1 cellular context compared by ENCODE assay signal in genomic region chr11:64341851-64342791, GRCh38.
TF ChIP-seq lines count a peak whose summit lies in the region.

No MANE protein-coding gene starts in this region.

TF ChIP-seq in K562, 482 proteins besides CTCF, POLR2A, EP300 and RAD21 (continued from another document and continues in another):
- TF ChIP-seq XRCC4 (IDR thresholded peaks at IDR 0.05; ENCODE audit: extremely low read depth, insufficient read depth, insufficient read length) (no peak), THAP12 (CRISPR knock-in tag; IDR thresholded peaks at IDR 0.05) (peak; percentile 87), BCLAF1 (IDR thresholded peaks at IDR 0.05; ENCODE audit: borderline replicate concordance in 1 of 2, control insufficient read depth in 1 of 2, low read depth in 2 of 2, low read length in 1 of 2) (no peak), ZNF239 (CRISPR knock-in tag; IDR thresholded peaks at IDR 0.05) (no peak), ATF1 (CRISPR knock-in tag; IDR thresholded peaks at IDR 0.05) (no peak), ATF1 (tag; IDR thresholded peaks at IDR 0.05) (0 out of 2 replicates have a peak, but pooled peaks have one; percentile 37), ZFP36 (IDR thresholded peaks at IDR 0.05; ENCODE audit: low read depth, low read length, partially characterized antibody) (peak; percentile 12), MLLT1 (IDR thresholded peaks at IDR 0.05) (peak in 1 of 2 experiments; percentile 74; a peak in 2 of 4 replicates), UBTF (IDR thresholded peaks at IDR 0.05; ENCODE audit: borderline replicate concordance in 1 of 2, low read depth in 2 of 2, low read length in 2 of 2) (peak; percentile 92 to 99), L3MBTL2 (IDR thresholded peaks at IDR 0.05) (peak; percentile 90), RBM22 (IDR thresholded peaks at IDR 0.05; ENCODE audit: low read depth, low read length, poor library complexity, severe bottlenecking) (no peak), DPF2 (IDR thresholded peaks at IDR 0.05) (0 out of 2 replicates have a peak, but pooled peaks have one; percentile 32), HES1 (IDR thresholded peaks at IDR 0.05; ENCODE audit: low read depth) (no peak), TEAD1 (CRISPR knock-in tag; IDR thresholded peaks at IDR 0.05) (0 out of 4 replicates have a peak, but pooled peaks of 1 of the 2 experiments have one; percentile 46), GABPB1 (CRISPR knock-in tag; IDR thresholded peaks at IDR 0.05) (peak; percentile 58; the same call in 1 of the 2 replicates), SMARCA5 (IDR thresholded peaks at IDR 0.05) (no peak), ARID4B (CRISPR knock-in tag; IDR thresholded peaks at IDR 0.05) (peak; percentile 93), ID3 (CRISPR knock-in tag; IDR thresholded peaks at IDR 0.05) (no peak), ID3 (tag; IDR thresholded peaks at IDR 0.05) (peak; percentile 60; the same call in 1 of the 2 replicates), HNRNPK (IDR thresholded peaks at IDR 0.05; ENCODE audit: low read depth, low read length, poor library complexity, severe bottlenecking) (peak; percentile 87), ETS1 (conservative IDR thresholded peaks at IDR 0.05; ENCODE audit: control insufficient read depth, low read depth, low read length) (no peak), PHF21A (IDR thresholded peaks at IDR 0.05; ENCODE audit: borderline replicate concordance, low read depth) (peak; percentile 77; the same call in 1 of the 2 replicates), STAT6 (CRISPR knock-in tag; IDR thresholded peaks at IDR 0.05) (0 out of 2 replicates have a peak, but pooled peaks have one; percentile 28), CREB5 (CRISPR knock-in tag; IDR thresholded peaks at IDR 0.05) (no peak), TRIM25 (IDR thresholded peaks at IDR 0.05; ENCODE audit: borderline replicate concordance) (no peak), XRCC5 (IDR thresholded peaks at IDR 0.05; ENCODE audit: low read depth, low read length) (0 out of 2 replicates have a peak, but pooled peaks have one; percentile 50), CHCHD3 (CRISPR knock-in tag; IDR thresholded peaks at IDR 0.05) (no peak), RBBP5 (IDR thresholded peaks at IDR 0.05; ENCODE audit: borderline replicate concordance, insufficient read depth, low read length, poor library complexity, severe bottlenecking) (peak; percentile 49), GABPA (tag; conservative IDR thresholded peaks at IDR 0.05; ENCODE audit: low read depth) (no peak), ZBED1 (IDR thresholded peaks at IDR 0.05) (0 out of 2 replicates have a peak, but pooled peaks have one; percentile 48)
